Comparison of ENCODE assay signal across 1 cellular context in the genomic region with DNA sequence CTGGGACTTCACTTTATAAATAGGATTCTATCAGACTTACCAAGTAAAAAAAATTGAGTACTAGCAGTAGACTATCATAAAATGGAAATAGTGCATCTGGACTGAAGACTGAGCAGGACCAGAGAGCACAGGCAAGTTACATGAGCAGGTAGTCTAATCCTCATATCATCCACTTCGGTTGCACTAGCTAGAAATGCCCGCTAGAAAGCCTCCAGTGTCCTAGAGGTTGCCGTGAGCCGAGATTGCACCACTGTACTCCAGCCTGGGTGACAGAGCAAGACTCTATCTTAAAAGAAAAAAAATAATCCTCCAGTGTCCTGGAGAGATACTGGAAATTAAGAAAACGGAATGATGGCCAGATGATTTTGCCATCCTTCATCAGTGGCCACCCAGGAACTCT.
TF ChIP-seq lines count a peak whose summit lies in the region.

No MANE protein-coding gene starts in this region.

TF ChIP-seq in HepG2, 621 proteins besides CTCF, POLR2A, EP300 and RAD21:
- TF ChIP-seq CBX2 (IDR thresholded peaks at IDR 0.05; ENCODE audit: low read depth, low read length) (no peak), CBX2 (CRISPR knock-in tag; IDR thresholded peaks at IDR 0.05; ENCODE audit: low read depth) (no peak), ADNP (CRISPR knock-in tag; IDR thresholded peaks at IDR 0.05) (no peak)
- TF ChIP-seq, protein P1, sequence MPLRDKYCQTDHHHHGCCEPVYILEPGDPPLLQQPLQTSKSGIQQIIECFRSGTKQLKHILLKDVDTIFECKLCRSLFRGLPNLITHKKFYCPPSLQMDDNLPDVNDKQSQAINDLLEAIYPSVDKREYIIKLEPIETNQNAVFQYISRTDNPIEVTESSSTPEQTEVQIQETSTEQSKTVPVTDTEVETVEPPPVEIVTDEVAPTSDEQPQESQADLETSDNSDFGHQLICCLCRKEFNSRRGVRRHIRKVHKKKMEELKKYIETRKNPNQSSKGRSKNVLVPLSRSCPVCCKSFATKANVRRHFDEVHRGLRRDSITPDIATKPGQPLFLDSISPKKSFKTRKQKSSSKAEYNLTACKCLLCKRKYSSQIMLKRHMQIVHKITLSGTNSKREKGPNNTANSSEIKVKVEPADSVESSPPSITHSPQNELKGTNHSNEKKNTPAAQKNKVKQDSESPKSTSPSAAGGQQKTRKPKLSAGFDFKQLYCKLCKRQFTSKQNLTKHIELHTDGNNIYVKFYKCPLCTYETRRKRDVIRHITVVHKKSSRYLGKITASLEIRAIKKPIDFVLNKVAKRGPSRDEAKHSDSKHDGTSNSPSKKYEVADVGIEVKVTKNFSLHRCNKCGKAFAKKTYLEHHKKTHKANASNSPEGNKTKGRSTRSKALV (CRISPR knock-in tag; IDR thresholded peaks at IDR 0.05) = no peak
